ENCODE assay signal across 20 cellular contexts in the genomic region with DNA sequence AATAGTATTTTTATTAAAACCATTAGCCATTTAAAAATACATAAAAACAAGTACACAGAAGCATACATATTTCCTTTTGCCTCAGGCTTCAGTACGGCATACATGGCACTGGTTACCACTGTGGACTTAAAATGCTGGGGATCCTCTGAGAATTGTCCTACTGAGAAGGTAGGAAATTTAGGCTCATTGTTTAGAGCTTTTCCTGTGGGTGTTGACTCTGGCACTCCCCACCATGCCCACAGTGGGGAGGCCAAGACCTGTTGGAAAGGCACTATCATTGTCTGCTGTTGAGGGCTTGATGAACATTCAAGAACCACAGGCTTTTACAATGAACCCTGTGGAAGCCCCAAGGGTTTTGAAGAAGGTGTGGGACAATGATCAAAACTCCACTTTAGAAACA.
"Had no signal": no experiment of that assay in that cellular context is flagged by ENCODE, and none has a peak within 500 bp of the region (broad histone marks: within the 10 kb centered on the region; RNA-seq: fewer than 3 reads in every experiment).

No MANE protein-coding gene starts in this region.

- H3K4me1 ChIP-seq: neural progenitor cell, spleen, vagina had no signal

- H3K27me3 Mint-ChIP-seq: activated CD8-positive, alpha-beta memory T cell treated with anti-CD3 and anti-CD28 coated beads, Interleukin-2, amount 10 ng/mL, durations not matched to agents 7 days and 5 days; activated CD8-positive, alpha-beta T cell treated with anti-CD3 and anti-CD28 coated beads for 36 hours; activated naive CD4-positive, alpha-beta T cell treated with anti-CD3 and anti-CD28 coated beads, Interleukin-2, amount 10 ng/mL, durations not matched to agents 7 days and 5 days; naive thymus-derived CD8-positive, alpha-beta T cell; type B pancreatic cell had no signal

- H3K9ac ChIP-seq: neural progenitor cell had no signal

- H3K4me3 Mint-ChIP-seq: activated CD8-positive, alpha-beta memory T cell treated with anti-CD3 and anti-CD28 coated beads, Interleukin-2, amount 10 ng/mL, durations not matched to agents 7 days and 5 days; activated CD8-positive, alpha-beta T cell treated with anti-CD3 and anti-CD28 coated beads for 36 hours; activated naive CD4-positive, alpha-beta T cell treated with anti-CD3 and anti-CD28 coated beads, Interleukin-2, amount 10 ng/mL, durations not matched to agents 7 days and 5 days; mesothelial cell of epicardium; naive thymus-derived CD8-positive, alpha-beta T cell; neural progenitor cell; type B pancreatic cell had no signal

- H3K9me3 ChIP-seq: spleen, thoracic aorta, vagina had no signal

- H3K9me3 Mint-ChIP-seq: neural progenitor cell had no signal

- H3K4me1 Mint-ChIP-seq: activated CD8-positive, alpha-beta memory T cell treated with anti-CD3 and anti-CD28 coated beads, Interleukin-2, amount 10 ng/mL, durations not matched to agents 7 days and 5 days; activated naive CD4-positive, alpha-beta T cell treated with anti-CD3 and anti-CD28 coated beads, Interleukin-2, amount 10 ng/mL, durations not matched to agents 7 days and 5 days; naive thymus-derived CD8-positive, alpha-beta T cell had no signal

- H3K36me3 Mint-ChIP-seq: activated CD8-positive, alpha-beta memory T cell treated with anti-CD3 and anti-CD28 coated beads, Interleukin-2, amount 10 ng/mL, durations not matched to agents 7 days and 5 days; activated naive CD4-positive, alpha-beta T cell treated with anti-CD3 and anti-CD28 coated beads, Interleukin-2, amount 10 ng/mL, durations not matched to agents 7 days and 5 days; mesothelial cell of epicardium; naive thymus-derived CD8-positive, alpha-beta T cell; neural progenitor cell; type B pancreatic cell had no signal

- H3K4me2 ChIP-seq: neural progenitor cell had no signal

- H3K27ac Mint-ChIP-seq: activated CD8-positive, alpha-beta memory T cell treated with anti-CD3 and anti-CD28 coated beads, Interleukin-2, amount 10 ng/mL, durations not matched to agents 7 days and 5 days; activated CD8-positive, alpha-beta T cell treated with anti-CD3 and anti-CD28 coated beads for 36 hours; activated naive CD4-positive, alpha-beta T cell treated with anti-CD3 and anti-CD28 coated beads, Interleukin-2, amount 10 ng/mL, durations not matched to agents 7 days and 5 days; mesothelial cell of epicardium; neural progenitor cell; type B pancreatic cell had no signal

- H3K4me3 ChIP-seq: neural progenitor cell, spleen, thoracic aorta, vagina had no signal

- H3K27me3 ChIP-seq: neural progenitor cell, spleen, vagina had no signal

- H3K36me3 ChIP-seq: neural progenitor cell, spleen, thoracic aorta, vagina had no signal

- ATAC-seq: activated CD8-positive, alpha-beta memory T cell treated with anti-CD3 and anti-CD28 coated beads, Interleukin-2, amount 10 ng/mL, durations not matched to agents 7 days and 5 days; activated CD8-positive, alpha-beta T cell treated with anti-CD3 and anti-CD28 coated beads for 36 hours; naive thymus-derived CD8-positive, alpha-beta T cell had no signal

- DNase-seq: activated CD4-positive, alpha-beta T cell treated with anti-CD3 and anti-CD28 coated beads for 48 hours; activated CD8-positive, alpha-beta memory T cell treated with anti-CD3 and anti-CD28 coated beads, Interleukin-2, amount 10 ng/mL, durations not matched to agents 7 days and 5 days; activated CD8-positive, alpha-beta T cell treated with anti-CD3 and anti-CD28 coated beads for 36 hours; activated effector memory CD4-positive, alpha-beta T cell treated with anti-CD3 and anti-CD28 coated beads, Interleukin-2, amount 50 U/mL, for 16 hours; activated naive CD4-positive, alpha-beta T cell treated with anti-CD3 and anti-CD28 coated beads, Interleukin-2, amount 10 ng/mL, durations not matched to agents 7 days and 5 days; activated T-cell treated with anti-CD3 and anti-CD28 coated beads for 4 hours; amygdala; effector CD4-positive, alpha-beta T cell; erythroblast; kidney; naive thymus-derived CD8-positive, alpha-beta T cell; posterior cingulate gyrus; spleen; stimulated activated CD4-positive, alpha-beta T cell treated with anti-CD3 and anti-CD28 coated beads, Interleukin-4, amount 100 ng/mL, for 1 hour; stimulated activated naive CD4-positive, alpha-beta T cell had no signal

- H3K27ac ChIP-seq: neural progenitor cell, spleen, thoracic aorta, vagina had no signal
